ENCODE assay signal across 4 cellular contexts in genomic region chr2:167128130-167128529, GRCh38.
TF ChIP-seq lines count a peak whose summit lies in the region.

No MANE protein-coding gene starts in this region.

TF ChIP-seq in HepG2, 621 proteins besides CTCF, POLR2A, EP300 and RAD21:
- TF ChIP-seq CEBPG (CRISPR knock-in tag; IDR thresholded peaks at IDR 0.05), result 0 out of 2 replicates have a peak, but pooled peaks have one; percentile 18
- no peak for TF ChIP-seq KDM1A (CRISPR knock-in tag; IDR thresholded peaks at IDR 0.05)
- no peak for TF ChIP-seq SSRP1 (CRISPR knock-in tag; IDR thresholded peaks at IDR 0.05)
- TF ChIP-seq ZNF253 (CRISPR knock-in tag; IDR thresholded peaks at IDR 0.05; ENCODE audit: borderline replicate concordance), result no peak
- peak; percentile 83 for TF ChIP-seq CEBPB (IDR thresholded peaks at IDR 0.05; ENCODE audit: borderline replicate concordance, low read depth, low read length)

TF ChIP-seq in IMR-90, 13 proteins besides CTCF, POLR2A, EP300 and RAD21:
- TF ChIP-seq CEBPB (IDR thresholded peaks at IDR 0.05; ENCODE audit: low read depth, low read length) (peak; percentile 71), SMC3 (IDR thresholded peaks at IDR 0.05; ENCODE audit: low read depth, low read length) (no peak)

TF ChIP-seq in Ishikawa, 13 proteins besides CTCF, POLR2A, EP300 and RAD21:
- TF ChIP-seq EGR1 (IDR thresholded peaks at IDR 0.05), result no peak
- no peak for TF ChIP-seq CREB1 (IDR thresholded peaks at IDR 0.05; ENCODE audit: low read depth)
- no peak for TF ChIP-seq ZBTB7A (IDR thresholded peaks at IDR 0.05; ENCODE audit: low read depth)
- TF ChIP-seq CEBPB (IDR thresholded peaks at IDR 0.05), result peak; percentile 43; the same call in 1 of the 2 replicates
- TF ChIP-seq TCF12 (IDR thresholded peaks at IDR 0.05; ENCODE audit: low read depth), result no peak
- TF ChIP-seq NFIC (IDR thresholded peaks at IDR 0.05), result no peak

TF ChIP-seq in H1, 55 proteins besides CTCF, POLR2A, EP300 and RAD21:
- TF ChIP-seq SP4 (IDR thresholded peaks at IDR 0.05; ENCODE audit: low read length) (no peak), CEBPB (IDR thresholded peaks at IDR 0.05; ENCODE audit: low read depth, low read length) (0 out of 2 replicates have a peak, but pooled peaks have one; percentile 29)
TF ChIP-seq in H1: peak in this region for 1.
